In genomic region chr7:23105644-23106490, GRCh38 we compare ENCODE assay signal across 8 cellular contexts. TPM values are rescaled to one million over a fixed set of nuclear protein-coding genes. Genes with fewer than 3 reads are reported as not detected.
A peak's percentile ranks its signal among the peaks of the same experiment; 100 is the strongest.
DNase-seq lines count a peak whose midpoint lies in the region; ATAC-seq, FAIRE-seq and TF ChIP-seq lines count a peak whose summit lies in the region.

KLHL7 (plus strand) TSS chr7:23105785; CDS start chr7:23106027, 242 bp downstream.

- no peaks in the 10 kb centered on the region; the same call in 1 of the 2 replicates for H3K9me3 ChIP-seq in BE2C
- no peaks in the 10 kb centered on the region for H3K9me3 ChIP-seq in colonic mucosa

- peak; percentile 11; the same call in 1 of the 2 replicates for TF ChIP-seq CTCF in BE2C (IDR thresholded peaks at IDR 0.05; ENCODE audit: low read depth, low read length)
- TF ChIP-seq CTCF in colonic mucosa (IDR thresholded peaks at IDR 0.05): no peak

- intact Hi-C loops in colonic mucosa (cut with DNase I): no loop called here

- peak within 1 kb of the TSS; percentile 89 for H3K27ac ChIP-seq in colonic mucosa

- no peaks in the 10 kb centered on the region for H3K36me3 ChIP-seq in BE2C
- H3K36me3 ChIP-seq in colonic mucosa: no peaks in the 10 kb centered on the region

- no peaks in the 10 kb centered on the region for H3K27me3 ChIP-seq in BE2C
- H3K27me3 ChIP-seq in colonic mucosa: no peaks in the 10 kb centered on the region

- peak; percentile 94 for FAIRE-seq in GM19239 (lab: Jason Lieb, UNC)

- H3K4me1 ChIP-seq in BE2C: no peaks in the 10 kb centered on the region; the same call in 1 of the 2 replicates
- H3K4me1 ChIP-seq in colonic mucosa: peaks cover 6% of the 10 kb centered on the region

- DNase-seq in BE2C (peak; percentile 97), GM19239 (ENCODE audit: insufficient read length, low spot score) (peak; percentile 75), NCI-H524 treated with DMSO at 0.1 percent for 48 hours (lab: John Stamatoyannopoulos, UW) (peak; percentile 54), colonic mucosa (peak; percentile 98), kidney tubule cell (ENCODE audit: low spot score) (peak; percentile 94)
- DNase-seq in activated CD4-positive, alpha-beta T cell treated with anti-CD3 and anti-CD28 coated beads for 48 hours: peak; percentile 98
- peak; percentile 92 to 98 for DNase-seq in stimulated activated CD4-positive, alpha-beta T cell treated with anti-CD3 and anti-CD28 coated beads, Interleukin-1b, Interleukin-23, amount 100 ng/mL, for 4 hours (ENCODE audit: low read depth in 2 of 2)

- peak; percentile 93 for ATAC-seq in HG03457 (IDR thresholded peaks at IDR 0.05; ENCODE audit: unreplicated experiment)

- H3K9ac ChIP-seq in colonic mucosa (ENCODE audit: low read depth in 2 of 2, low read length in 2 of 2): peak within 1 kb of the TSS; percentile 94 to 97

- H3K4me3 ChIP-seq in BE2C (ENCODE audit: low read depth, low read length) (peak within 1 kb of the TSS; percentile 77), colonic mucosa (peak within 1 kb of the TSS; percentile 88)

RNA-seq across cellular contexts. Expression of gene KLHL7, which starts in this region (rescaled TPM):
- polyA plus RNA-seq in BE2C (2012; ENCODE audit: insufficient read depth, insufficient read length, low read depth): 9.6 TPM
- 10 to 100 TPM; 16.5 to 17.0 TPM for total RNA-seq in colonic mucosa

Comparison
In these comparisons a context has a peak if more than half of its experiments do, and no peak if none do; other contexts are left out.
1. Peak in every context shown above with its lines: DNase-seq, ATAC-seq, H3K4me3 ChIP-seq and H3K27ac ChIP-seq.